In genomic region chr17:33492082-33492481, GRCh38 we compare ENCODE assay signal across 7 cellular contexts.
"Had no signal": no experiment of that assay in that cellular context is flagged by ENCODE, and none has a peak within 500 bp of the region (broad histone marks: within the 10 kb centered on the region; RNA-seq: fewer than 3 reads in every experiment).

No MANE protein-coding gene starts in this region.

- ATAC-seq: HepG2 had no signal

- DNase-seq: IMR-90, KBM-7, KG1 had no signal

- FAIRE-seq: HepG2, HTR-8/SVneo had no signal

- H3K27ac Mint-ChIP-seq: IgD-negative memory B cell had no signal

- H3K36me3 Mint-ChIP-seq: IgD-negative memory B cell had no signal

- H3K27ac ChIP-seq: HL-60 had no signal

- H3K4me1 Mint-ChIP-seq: IgD-negative memory B cell had no signal
